10 cellular contexts compared by ENCODE assay signal in the genomic region with DNA sequence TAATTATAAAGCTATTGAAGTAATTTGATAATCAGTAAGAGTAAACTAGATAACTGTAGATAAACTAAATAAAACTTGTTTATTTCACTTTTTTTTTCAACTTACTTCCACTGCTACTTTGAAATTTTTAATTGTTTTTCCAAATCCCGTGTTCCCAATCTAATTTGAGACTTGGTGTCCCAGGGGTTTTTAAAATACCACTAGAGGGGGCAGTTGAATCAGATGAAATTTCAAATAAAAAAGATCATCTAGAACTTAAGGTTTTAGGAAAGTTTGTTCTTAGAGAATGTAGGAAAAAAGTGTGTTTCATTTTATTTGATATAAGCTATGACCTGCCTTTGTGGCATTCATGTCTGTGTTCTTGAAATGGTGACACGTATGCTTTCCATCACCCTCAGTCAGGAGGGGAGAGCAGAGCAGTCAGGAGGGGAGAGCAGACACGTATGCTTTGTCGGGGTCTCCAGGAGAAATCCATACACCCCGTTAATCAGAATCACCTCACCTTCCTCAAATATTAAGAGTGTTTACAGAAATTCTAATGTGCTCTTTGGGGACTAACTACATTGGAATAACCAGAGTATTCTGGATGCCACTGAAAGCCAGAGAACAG. TPM values are rescaled to one million over a fixed set of nuclear protein-coding genes. Genes with fewer than 3 reads are reported as not detected.
DNase-seq lines count a peak whose midpoint lies in the region; ATAC-seq and TF ChIP-seq lines count a peak whose summit lies in the region.
"Had no signal": no experiment of that assay in that cellular context is flagged by ENCODE, and none has a peak within 500 bp of the region (broad histone marks: within the 10 kb centered on the region; RNA-seq: fewer than 3 reads in every experiment).

No MANE protein-coding gene starts in this region.

- peak; percentile 18 to 55 (median 41) for TF ChIP-seq CTCF in heart left ventricle (IDR thresholded peaks at IDR 0.05)
- TF ChIP-seq CTCF in fibroblast of pulmonary artery (IDR thresholded peaks at IDR 0.05; ENCODE audit: low read length, missing control alignments) = peak; percentile 58
- TF ChIP-seq CTCF in transverse colon (IDR thresholded peaks at IDR 0.05) = peak in 3 of 5 experiments; percentile 12 to 27 (median 18)

- no peak overlapping the region for H3K4me3 ChIP-seq in heart left ventricle
- no peak overlapping the region for H3K4me3 ChIP-seq in fibroblast of pulmonary artery (replicated peaks; ENCODE audit: low read depth, low read length)
- no peak overlapping the region for H3K4me3 ChIP-seq in transverse colon
- H3K4me3 ChIP-seq: SJCRH30, thoracic aorta had no signal

- H3K36me3 ChIP-seq in heart left ventricle (no peaks in the 10 kb centered on the region), transverse colon (no peaks in the 10 kb centered on the region)
- H3K36me3 ChIP-seq: SJCRH30, thoracic aorta had no signal

- no peak for TF ChIP-seq EP300 in transverse colon (IDR thresholded peaks at IDR 0.05; ENCODE audit: low read depth)

- ATAC-seq in heart left ventricle (no peak), HG03432 (IDR thresholded peaks at IDR 0.05; ENCODE audit: unreplicated experiment) (no peak), GM21515 (IDR thresholded peaks at IDR 0.05; ENCODE audit: unreplicated experiment) (no peak)

- TF ChIP-seq POLR2A in heart left ventricle (IDR thresholded peaks at IDR 0.05) (no peak), transverse colon (IDR thresholded peaks at IDR 0.05) (no peak)

- H3K27me3 ChIP-seq in heart left ventricle = peaks cover 0 to 19% (median 0%) of the 10 kb centered on the region in 9 donors
- peaks cover 32% of the 10 kb centered on the region for H3K27me3 ChIP-seq in transverse colon

- intact Hi-C loops in heart left ventricle (cut with DNase I) = loop anchor here in 4 of 10 donors (5.0 to 10.0 kb wide), 3 partner anchors 130 to 140 kb away; no protein-coding TSS in a partner anchor
- intact Hi-C loops in cardiac septum (cut with DNase I) = loop anchor here (10.0 kb wide), 1 partner anchor 130 kb away; no protein-coding TSS in a partner anchor
- intact Hi-C loops in transverse colon (cut with DNase I; ENCODE audit: low total_unique reads) = no loop called here

- H3K27ac ChIP-seq in heart left ventricle = no peak overlapping the region
- H3K27ac ChIP-seq in transverse colon = no peak overlapping the region
- H3K27ac ChIP-seq: SJCRH30, thoracic aorta had no signal

- H3K9me3 ChIP-seq in heart left ventricle = no peaks in the 10 kb centered on the region
- no peaks in the 10 kb centered on the region for H3K9me3 ChIP-seq in transverse colon
- H3K9me3 ChIP-seq: SJCRH30, thoracic aorta had no signal

- WGBS in heart left ventricle, 4 donors = 47 to 56% (median 50%) methylated on average over 5 of the region's 5 CpGs
- WGBS in transverse colon (ENCODE audit: low coverage in 1 of 2), 2 donors = 55 to 57% methylated on average over 5 of the region's 5 CpGs

- in situ Hi-C loops in transverse colon (cut with MboI; ENCODE audit: low pct_ligation_motif_present in 1 of 4, low pct_unique_long_range_greater_than_20kb in 1 of 4, low sequenced_read_pairs in 3 of 4) = no loop called here

- no peak for DNase-seq in heart left ventricle
- no peak for DNase-seq in cardiac septum (ENCODE audit: low spot score)
- peak; percentile 7 for DNase-seq in RPMI7951 (ENCODE audit: low read depth)
- DNase-seq in fibroblast of pulmonary artery (ENCODE audit: low read depth) = peak; percentile 30
- no peak for DNase-seq in transverse colon
- no peak for DNase-seq in AG08396 (ENCODE audit: low spot score)

- H3K4me1 ChIP-seq in heart left ventricle = no peaks in the 10 kb centered on the region
- no peaks in the 10 kb centered on the region for H3K4me1 ChIP-seq in transverse colon
- H3K4me1 ChIP-seq: SJCRH30 had no signal

RNA-seq across cellular contexts. Expression of a gene that starts 49.9 kb away (rescaled TPM):
- total RNA-seq in heart left ventricle = under 1 TPM; 0.12 to 0.75 (median 0.43) TPM
- under 1 TPM; 0.27 to 1.00 TPM for polyA plus RNA-seq in heart left ventricle
- total RNA-seq in cardiac septum = 0.35 TPM
- total RNA-seq in RPMI7951 (2014; rRNA removed; shearing (Covaris generic)) = not detected in 2 replicates
- total RNA-seq in transverse colon = not detected
- total RNA-seq: thoracic aorta had no signal

Comparison
In these comparisons a context has a peak if more than half of its experiments do, and no peak if none do; other contexts are left out.
1. DNase-seq: peak in RPMI7951 (single experiment) and fibroblast of pulmonary artery (single experiment); none in heart left ventricle (0 of 5), cardiac septum (single experiment), transverse colon (single experiment) and AG08396 (single experiment).
2. Peak in every context shown above with its lines, with median percentiles within 50 percentile points of each other: CTCF ChIP-seq.